Comparison of ENCODE assay signal across 1 cellular context in the genomic region with DNA sequence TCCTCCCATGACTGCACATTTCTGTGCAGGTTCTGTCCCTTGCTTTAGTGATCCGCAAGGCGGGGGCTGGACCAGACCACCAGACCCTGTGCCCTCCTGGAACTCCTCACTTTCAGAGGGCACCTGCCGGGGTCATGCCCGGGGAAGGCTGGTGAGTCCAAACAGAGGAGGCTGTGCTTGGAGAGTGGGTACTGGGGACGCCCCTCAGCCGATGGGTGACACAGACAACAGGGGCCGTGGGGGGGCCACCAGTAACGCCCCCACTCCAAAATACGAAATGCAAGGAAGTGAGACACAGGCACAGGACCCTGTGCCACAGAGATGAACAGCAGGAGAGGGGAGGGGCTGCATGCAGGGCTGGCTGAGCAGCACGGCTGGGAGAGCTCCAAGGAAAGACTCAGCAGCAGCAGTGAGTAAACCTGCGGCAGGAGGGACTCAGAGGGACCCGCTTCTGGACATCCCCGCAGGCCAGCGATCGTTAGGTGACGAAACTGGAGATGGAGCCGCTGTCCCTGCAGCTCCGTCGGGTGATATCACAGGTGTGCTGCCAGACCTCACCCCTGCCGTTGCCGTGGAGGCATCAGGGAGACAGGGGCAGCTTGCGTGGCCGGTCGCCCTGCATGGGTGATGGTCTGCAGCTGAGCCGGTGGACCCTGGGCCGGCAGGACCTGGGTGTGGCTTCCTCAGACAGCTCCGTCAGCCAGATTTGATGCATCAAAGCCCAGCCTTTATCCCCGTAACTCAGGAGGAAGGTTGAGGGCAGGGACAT.
TF ChIP-seq lines count a peak whose summit lies in the region.

No MANE protein-coding gene starts in this region.

TF ChIP-seq in HepG2, 621 proteins besides CTCF, POLR2A, EP300 and RAD21 (continued from another document):
- TF ChIP-seq, protein P1, sequence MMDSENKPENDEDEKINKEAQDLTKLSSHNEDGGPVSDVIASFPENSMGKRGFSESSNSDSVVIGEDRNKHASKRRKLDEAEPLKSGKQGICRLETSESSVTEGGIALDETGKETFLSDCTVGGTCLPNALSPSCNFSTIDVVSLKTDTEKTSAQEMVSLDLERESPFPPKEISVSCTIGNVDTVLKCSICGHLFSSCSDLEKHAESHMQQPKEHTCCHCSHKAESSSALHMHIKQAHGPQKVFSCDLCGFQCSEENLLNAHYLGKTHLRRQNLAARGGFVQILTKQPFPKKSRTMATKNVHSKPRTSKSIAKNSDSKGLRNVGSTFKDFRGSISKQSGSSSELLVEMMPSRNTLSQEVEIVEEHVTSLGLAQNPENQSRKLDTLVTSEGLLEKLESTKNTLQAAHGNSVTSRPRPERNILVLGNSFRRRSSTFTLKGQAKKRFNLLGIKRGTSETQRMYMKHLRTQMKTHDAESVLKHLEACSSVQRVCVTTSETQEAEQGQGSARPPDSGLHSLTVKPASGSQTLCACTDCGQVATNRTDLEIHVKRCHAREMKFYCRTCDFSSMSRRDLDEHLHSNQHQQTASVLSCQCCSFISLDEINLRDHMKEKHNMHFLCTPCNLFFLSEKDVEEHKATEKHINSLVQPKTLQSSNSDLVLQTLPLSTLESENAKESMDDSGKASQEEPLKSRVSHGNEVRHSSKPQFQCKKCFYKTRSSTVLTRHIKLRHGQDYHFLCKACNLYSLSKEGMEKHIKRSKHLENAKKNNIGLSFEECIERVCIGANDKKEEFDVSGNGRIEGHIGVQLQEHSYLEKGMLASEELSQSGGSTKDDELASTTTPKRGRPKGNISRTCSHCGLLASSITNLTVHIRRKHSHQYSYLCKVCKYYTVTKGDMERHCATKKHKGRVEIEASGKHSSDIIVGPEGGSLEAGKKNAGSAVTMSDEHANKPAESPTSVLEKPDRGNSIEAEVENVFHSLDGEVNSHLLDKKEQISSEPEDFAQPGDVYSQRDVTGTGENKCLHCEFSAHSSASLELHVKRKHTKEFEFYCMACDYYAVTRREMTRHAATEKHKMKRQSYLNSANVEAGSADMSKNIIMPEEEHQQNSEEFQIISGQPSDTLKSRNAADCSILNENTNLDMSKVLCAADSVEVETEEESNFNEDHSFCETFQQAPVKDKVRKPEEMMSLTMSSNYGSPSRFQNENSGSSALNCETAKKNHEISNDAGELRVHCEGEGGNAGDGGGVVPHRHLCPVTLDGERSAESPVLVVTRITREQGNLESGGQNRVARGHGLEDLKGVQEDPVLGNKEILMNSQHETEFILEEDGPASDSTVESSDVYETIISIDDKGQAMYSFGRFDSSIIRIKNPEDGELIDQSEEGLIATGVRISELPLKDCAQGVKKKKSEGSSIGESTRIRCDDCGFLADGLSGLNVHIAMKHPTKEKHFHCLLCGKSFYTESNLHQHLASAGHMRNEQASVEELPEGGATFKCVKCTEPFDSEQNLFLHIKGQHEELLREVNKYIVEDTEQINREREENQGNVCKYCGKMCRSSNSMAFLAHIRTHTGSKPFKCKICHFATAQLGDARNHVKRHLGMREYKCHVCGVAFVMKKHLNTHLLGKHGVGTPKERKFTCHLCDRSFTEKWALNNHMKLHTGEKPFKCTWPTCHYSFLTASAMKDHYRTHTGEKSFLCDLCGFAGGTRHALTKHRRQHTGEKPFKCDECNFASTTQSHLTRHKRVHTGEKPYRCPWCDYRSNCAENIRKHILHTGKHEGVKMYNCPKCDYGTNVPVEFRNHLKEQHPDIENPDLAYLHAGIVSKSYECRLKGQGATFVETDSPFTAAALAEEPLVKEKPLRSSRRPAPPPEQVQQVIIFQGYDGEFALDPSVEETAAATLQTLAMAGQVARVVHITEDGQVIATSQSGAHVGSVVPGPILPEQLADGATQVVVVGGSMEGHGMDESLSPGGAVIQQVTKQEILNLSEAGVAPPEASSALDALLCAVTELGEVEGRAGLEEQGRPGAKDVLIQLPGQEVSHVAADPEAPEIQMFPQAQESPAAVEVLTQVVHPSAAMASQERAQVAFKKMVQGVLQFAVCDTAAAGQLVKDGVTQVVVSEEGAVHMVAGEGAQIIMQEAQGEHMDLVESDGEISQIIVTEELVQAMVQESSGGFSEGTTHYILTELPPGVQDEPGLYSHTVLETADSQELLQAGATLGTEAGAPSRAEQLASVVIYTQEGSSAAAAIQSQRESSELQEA (CRISPR knock-in tag; IDR thresholded peaks at IDR 0.05; ENCODE audit: not compliant biosample characterization), result no peak
- TF ChIP-seq MATR3 (CRISPR knock-in tag; IDR thresholded peaks at IDR 0.05) (no peak), SNAI1 (CRISPR knock-in tag; IDR thresholded peaks at IDR 0.05; ENCODE audit: borderline replicate concordance) (no peak), ZNF263 (CRISPR knock-in tag; IDR thresholded peaks at IDR 0.05) (no peak), TBX2 (CRISPR knock-in tag; IDR thresholded peaks at IDR 0.05; ENCODE audit: borderline replicate concordance) (no peak), ZNF234 (CRISPR knock-in tag; conservative IDR thresholded peaks at IDR 0.05) (no peak), ZBTB4 (CRISPR knock-in tag; IDR thresholded peaks at IDR 0.05; ENCODE audit: borderline replicate concordance) (no peak), ZNF720 (CRISPR knock-in tag; IDR thresholded peaks at IDR 0.05) (no peak)
